12 cellular contexts compared by ENCODE assay signal in genomic region chr15:48868549-48868948, GRCh38. TPM values are rescaled to one million over a fixed set of nuclear protein-coding genes. Genes with fewer than 3 reads are reported as not detected.
DNase-seq lines count a peak whose midpoint lies in the region; ATAC-seq and FAIRE-seq lines count a peak whose summit lies in the region.
"Had no signal": no experiment of that assay in that cellular context is flagged by ENCODE, and none has a peak within 500 bp of the region (broad histone marks: within the 10 kb centered on the region; RNA-seq: fewer than 3 reads in every experiment).

No MANE protein-coding gene starts in this region.

- DNase-seq in NOMO-1 treated with DMSO at 0.1 percent for 48 hours (lab: John Stamatoyannopoulos, UW; ENCODE audit: unreplicated experiment) (peak; percentile 14), NOMO-1 treated with dmso at 0.1 percent for 144 hours (lab: John Stamatoyannopoulos, UW; ENCODE audit: unreplicated experiment) (no peak), RCC 7860 (ENCODE audit: low spot score) (peak; percentile 25), urothelium cell line (ENCODE audit: low spot score) (peak; percentile 26), iPS-NIHi7 (ENCODE audit: extremely low spot score) (no peak)
- DNase-seq: activated effector memory CD4-positive, alpha-beta T cell treated with Interleukin-2 at 50 U/mL for 16 hours; BE2C; NCI-H1694 had no signal

- ATAC-seq in esophagus mucosa: peak; percentile 51
- ATAC-seq in GM18861 (IDR thresholded peaks at IDR 0.05; ENCODE audit: unreplicated experiment): no peak
- no peak for ATAC-seq in HG02981 (IDR thresholded peaks at IDR 0.05; ENCODE audit: unreplicated experiment)

- peak; percentile 16 for FAIRE-seq in RCC 7860 (lab: Jason Lieb, UNC)
- FAIRE-seq in urothelium cell line (lab: Jason Lieb, UNC): no peak
- FAIRE-seq: GM19239 had no signal

RNA-seq across cellular contexts. Expression of gene EID1, which starts 9.4 kb away (rescaled TPM):
- total RNA-seq in esophagus mucosa: 30.7 TPM

RNA-seq across cellular contexts. Expression of gene CEP152, which starts 57.7 kb away (rescaled TPM):
- 4.5 TPM for total RNA-seq in esophagus mucosa

Comparison
In these comparisons a context has a peak if more than half of its experiments do, and no peak if none do; other contexts are left out.
1. DNase-seq: peak in NOMO-1 treated with DMSO at 0.1 percent for 48 hours (single experiment), RCC 7860 (single experiment) and urothelium cell line (single experiment); none in NOMO-1 treated with dmso at 0.1 percent for 144 hours (single experiment) and iPS-NIHi7 (single experiment).